Comparison of ENCODE assay signal across 8 cellular contexts in genomic region chr1:63321788-63322247, GRCh38. TPM values are rescaled to one million over a fixed set of nuclear protein-coding genes. Genes with fewer than 3 reads are reported as not detected.
DNase-seq lines count a peak whose midpoint lies in the region; ATAC-seq lines count a peak whose summit lies in the region.

No MANE protein-coding gene starts in this region.

- peaks cover 8% of the 10 kb centered on the region for H3K9me3 Mint-ChIP-seq in dendritic cell treated with granulocyte-macrophage colony-stimulating factor and Interleukin-4, amounts not matched to agents 40 ng/mL and 50 ng/mL, for 4 days

- H2BK15ac ChIP-seq in neuronal stem cell (ENCODE audit: low read length): no peak overlapping the region

- peak overlapping the region; percentile 43 to 75 for H3K4me3 ChIP-seq in neuronal stem cell (ENCODE audit: low read length in 2 of 2)

- no peak overlapping the region for H3K18ac ChIP-seq in neuronal stem cell (ENCODE audit: low read length)

- no peak overlapping the region for H2BK12ac ChIP-seq in neuronal stem cell (ENCODE audit: low read length)

- no peak overlapping the region for H3K27ac ChIP-seq in neuronal stem cell (replicated peaks; ENCODE audit: low read length)

- H3K23ac ChIP-seq in neuronal stem cell (ENCODE audit: low read depth, low read length, poor library complexity): no peak overlapping the region

- peaks cover 0 to 2% of the 10 kb centered on the region in 2 donors for H3K4me1 ChIP-seq in neuronal stem cell (ENCODE audit: control insufficient read depth in 2 of 2, insufficient read depth in 1 of 2, low read depth in 1 of 2, low read length in 2 of 2)

- no peak overlapping the region for H3K14ac ChIP-seq in neuronal stem cell (ENCODE audit: low read length)

- H3K4me1 Mint-ChIP-seq in dendritic cell treated with granulocyte-macrophage colony-stimulating factor and Interleukin-4, amounts not matched to agents 40 ng/mL and 50 ng/mL, for 4 days (ENCODE audit: low read depth): peaks cover 51% of the 10 kb centered on the region

- peak overlapping the region; percentile 96 for H3K4me2 ChIP-seq in neuronal stem cell (ENCODE audit: insufficient read depth, low read length, poor library complexity, severe bottlenecking)

- H3K4ac ChIP-seq in neuronal stem cell (ENCODE audit: low read length): no peak overlapping the region

- WGBS in neuronal stem cell (ENCODE audit: extremely low coverage in 2 of 2, insufficient read length in 2 of 2, insufficient replicate concordance in 1 of 2), 2 donors: no CpG with 5 or more reads among the region's 18 CpGs

- H2AFZ ChIP-seq in neuronal stem cell (ENCODE audit: low read length): peak overlapping the region; percentile 99

- no peak overlapping the region for H4K91ac ChIP-seq in neuronal stem cell (ENCODE audit: low read depth, low read length, poor library complexity)

- H3K36me3 Mint-ChIP-seq in dendritic cell treated with granulocyte-macrophage colony-stimulating factor and Interleukin-4, amounts not matched to agents 40 ng/mL and 50 ng/mL, for 4 days (ENCODE audit: low read depth): no peaks in the 10 kb centered on the region

- H3K36me3 ChIP-seq in neuronal stem cell (replicated peaks in 1 of 2; ENCODE audit: control insufficient read depth in 2 of 2, insufficient read depth in 2 of 2, low read length in 2 of 2): no peaks in the 10 kb centered on the region

- no peak overlapping the region for H2BK5ac ChIP-seq in neuronal stem cell (ENCODE audit: low read length)

- no peak overlapping the region for H3K9ac ChIP-seq in neuronal stem cell (ENCODE audit: low read depth, low read length, poor library complexity)

- H4K8ac ChIP-seq in neuronal stem cell (ENCODE audit: low read depth, low read length): no peak overlapping the region

- H3K9me3 ChIP-seq in neuronal stem cell (replicated peaks in 1 of 2; ENCODE audit: control insufficient read depth in 2 of 2, insufficient read depth in 1 of 2, low read depth in 1 of 2, low read length in 2 of 2): peaks cover 0 to 3% of the 10 kb centered on the region in 2 donors

- peaks cover 66 to 100% (median 91%) of the 10 kb centered on the region in 3 experiments for H3K27me3 ChIP-seq in neuronal stem cell (ENCODE audit: control insufficient read depth in 3 of 3, insufficient read depth in 3 of 3, low read depth in 1 of 3, low read length in 3 of 3)

- no peak overlapping the region for H2AK5ac ChIP-seq in neuronal stem cell (ENCODE audit: low read depth, low read length)

- H3K27ac Mint-ChIP-seq in dendritic cell treated with granulocyte-macrophage colony-stimulating factor and Interleukin-4, amounts not matched to agents 40 ng/mL and 50 ng/mL, for 4 days: peak overlapping the region; percentile 54

- peak overlapping the region; percentile 71 for H3K4me3 Mint-ChIP-seq in dendritic cell treated with granulocyte-macrophage colony-stimulating factor and Interleukin-4, amounts not matched to agents 40 ng/mL and 50 ng/mL, for 4 days

- H2BK120ac ChIP-seq in neuronal stem cell (ENCODE audit: low read depth, low read length): no peak overlapping the region

- H3K27me3 Mint-ChIP-seq in dendritic cell treated with granulocyte-macrophage colony-stimulating factor and Interleukin-4, amounts not matched to agents 40 ng/mL and 50 ng/mL, for 4 days: peaks cover 81% of the 10 kb centered on the region

- H3K79me1 ChIP-seq in neuronal stem cell (ENCODE audit: low read depth, low read length): no peaks in the 10 kb centered on the region

- ATAC-seq in GM18517 (IDR thresholded peaks at IDR 0.05; ENCODE audit: unreplicated experiment): peak; percentile 35
- ATAC-seq in HG03439 (IDR thresholded peaks at IDR 0.05; ENCODE audit: unreplicated experiment): peak; percentile 33

- DNase-seq in neuronal stem cell (ENCODE audit: low spot score) (peak; percentile 33), SKM-1 (lab: John Stamatoyannopoulos, UW; ENCODE audit: unreplicated experiment) (no peak), GM03348 (ENCODE audit: low spot score) (no peak), Ammon's horn (ENCODE audit: low spot score) (no peak), NCI-H2029 (lab: John Stamatoyannopoulos, UW) (no peak)

- intact Hi-C loops in dendritic cell treated with granulocyte-macrophage colony-stimulating factor and Interleukin-4, amounts not matched to agents 40 ng/mL and 50 ng/mL, for 4 days (cut with micrococcal nuclease): loop anchor here (5.0 kb wide), 1 partner anchor 45 kb away; the partner anchor contains the start of gene ALG6

RNA-seq across cellular contexts. Expression of gene FOXD3, which starts 0.5 kb away (rescaled TPM):
- not detected for polyA plus RNA-seq in neuronal stem cell (2013, experiment 1 of 2)
- polyA plus RNA-seq in neuronal stem cell (2013, experiment 2 of 2): not detected

RNA-seq across cellular contexts. Expression of gene ALG6, which starts 45.6 kb away (rescaled TPM):
- polyA plus RNA-seq in neuronal stem cell (2013, experiment 1 of 2): 10.4 TPM
- 10.5 TPM for polyA plus RNA-seq in neuronal stem cell (2013, experiment 2 of 2)
